9 cellular contexts compared by ENCODE assay signal in the genomic region with DNA sequence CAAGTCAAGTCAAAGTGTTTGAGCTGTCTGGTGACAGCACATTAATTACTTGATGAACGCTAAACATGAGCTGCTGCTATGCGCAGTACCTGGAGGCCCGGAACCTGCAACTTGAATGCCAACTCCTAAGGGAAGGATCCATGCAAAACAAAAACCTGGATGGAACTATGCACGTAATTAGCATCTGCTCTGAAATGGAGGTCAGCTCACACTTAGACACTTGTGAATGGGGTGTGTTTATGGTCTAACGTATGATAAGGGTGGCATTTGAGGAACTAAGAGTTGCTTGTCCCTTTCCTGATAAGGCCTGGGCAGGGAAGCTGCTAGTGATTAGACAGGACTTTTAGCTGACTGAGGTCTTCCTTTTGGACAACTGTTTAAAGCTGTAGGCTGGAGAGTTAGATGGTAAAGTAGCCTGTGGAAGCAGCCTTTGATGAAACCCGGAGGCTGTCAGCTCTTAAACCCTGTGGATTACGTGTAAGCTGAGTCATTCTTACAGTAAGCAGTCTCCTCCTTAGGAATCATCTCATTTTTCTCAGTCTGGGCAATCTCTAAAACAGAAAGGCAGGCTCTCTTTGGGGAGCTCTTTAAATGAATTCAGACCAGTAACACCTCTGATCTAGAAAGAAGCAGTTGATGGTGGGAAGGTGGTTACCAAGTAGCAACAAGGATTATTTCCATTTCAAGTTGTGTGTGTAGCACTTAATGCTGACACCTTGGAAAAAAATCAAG.
A peak's percentile ranks its signal among the peaks of the same experiment; 100 is the strongest.
DNase-seq lines count a peak whose midpoint lies in the region; ATAC-seq and TF ChIP-seq lines count a peak whose summit lies in the region.
"Had no signal": no experiment of that assay in that cellular context is flagged by ENCODE, and none has a peak within 500 bp of the region (broad histone marks: within the 10 kb centered on the region; RNA-seq: fewer than 3 reads in every experiment).

No MANE protein-coding gene starts in this region.

- H3K4me3 ChIP-seq in DND-41 (ENCODE audit: low read depth in 1 of 2, low read length in 2 of 2): peak overlapping the region in 1 of 2 experiments; percentile 41; a peak in 2 of 4 replicates
- H3K4me3 ChIP-seq in neutrophil (ENCODE audit: low read depth in 1 of 2, low read length in 1 of 2): peak overlapping the region in 1 of 2 experiments; percentile 16

- H3K9me3 ChIP-seq in DND-41 (ENCODE audit: insufficient read depth, low read length, severe bottlenecking) (no peaks in the 10 kb centered on the region), neutrophil (no peaks in the 10 kb centered on the region)

- peaks cover 86% of the 10 kb centered on the region for H3K36me3 Mint-ChIP-seq in effector memory CD8-positive, alpha-beta T cell (ENCODE audit: insufficient read depth)

- H3K36me3 ChIP-seq in DND-41 (ENCODE audit: insufficient read depth, low read length): peaks cover 71% of the 10 kb centered on the region
- no peaks in the 10 kb centered on the region for H3K36me3 ChIP-seq in neutrophil

- peak overlapping the region; percentile 88 for H3K4me2 ChIP-seq in DND-41 (ENCODE audit: insufficient read depth, low read length)

- H3K27me3 Mint-ChIP-seq in effector memory CD8-positive, alpha-beta T cell: no peaks in the 10 kb centered on the region

- H3K27me3 ChIP-seq in DND-41 (ENCODE audit: insufficient read depth, low read length, poor library complexity): no peaks in the 10 kb centered on the region
- no peaks in the 10 kb centered on the region for H3K27me3 ChIP-seq in neutrophil

- H3K4me3 Mint-ChIP-seq in effector memory CD8-positive, alpha-beta T cell: peak overlapping the region; percentile 46 to 97

- peaks cover 98% of the 10 kb centered on the region for H3K79me2 ChIP-seq in DND-41 (ENCODE audit: insufficient read depth, low read length)

- H3K4me1 ChIP-seq in DND-41 (ENCODE audit: insufficient read depth, low read length) (peaks cover 100% of the 10 kb centered on the region), neutrophil (ENCODE audit: control insufficient read depth in 1 of 2, insufficient read depth in 1 of 2, low read depth in 1 of 2, low read length in 1 of 2) (peaks cover 42 to 43% of the 10 kb centered on the region in 2 experiments)

- peaks cover 37% of the 10 kb centered on the region for H4K20me1 ChIP-seq in DND-41 (ENCODE audit: insufficient read depth, low read length)

- H3K9ac ChIP-seq in DND-41 (ENCODE audit: low read depth, low read length): peak overlapping the region; percentile 53

- H3K27ac ChIP-seq in DND-41 (ENCODE audit: low read length): peak overlapping the region; percentile 92
- peak overlapping the region; percentile 66 for H3K27ac ChIP-seq in neutrophil

- peaks cover 81 to 96% of the 10 kb centered on the region in 2 donors for H3K4me1 Mint-ChIP-seq in effector memory CD8-positive, alpha-beta T cell (ENCODE audit: low read depth in 2 of 2)

- ATAC-seq in DND-41 (ENCODE audit: insufficient read depth, low read depth) (0 out of 3 replicates have a peak, but pooled peaks have one; percentile 3), HG03354 (IDR thresholded peaks at IDR 0.05; ENCODE audit: poor library complexity, severe bottlenecking, unreplicated experiment) (no peak)
- peak; percentile 5 for ATAC-seq in effector memory CD8-positive, alpha-beta T cell (replicated peaks)

- TF ChIP-seq CTCF in DND-41 (IDR thresholded peaks at IDR 0.05; ENCODE audit: borderline replicate concordance, extremely low read depth, low read length, poor library complexity, severe bottlenecking) (no peak), neutrophil (IDR thresholded peaks at IDR 0.05) (no peak)

- no peak for DNase-seq in DND-41
- peak; percentile 43 for DNase-seq in NOMO-1 treated with dmso at 0.1 percent for 144 hours (lab: John Stamatoyannopoulos, UW; ENCODE audit: unreplicated experiment)
- DNase-seq in effector memory CD8-positive, alpha-beta T cell: no peak
- DNase-seq in SHP77 (lab: John Stamatoyannopoulos, UW): no peak
- no peak for DNase-seq in NCI-H1436 treated with DMSO at 0.1 percent for 48 hours (lab: John Stamatoyannopoulos, UW)
- no peak for DNase-seq in activated gamma-delta T cell treated with Interleukin-2 at 50 U/mL for 16 hours
- DNase-seq: NCI-H1930 had no signal

- H3K9me3 Mint-ChIP-seq in effector memory CD8-positive, alpha-beta T cell: no peaks in the 10 kb centered on the region

- peak overlapping the region; percentile 57 to 65 for H3K27ac Mint-ChIP-seq in effector memory CD8-positive, alpha-beta T cell

- H2AFZ ChIP-seq in DND-41 (ENCODE audit: low read depth, low read length): no peak overlapping the region
